8 cellular contexts compared by ENCODE assay signal in the genomic region with DNA sequence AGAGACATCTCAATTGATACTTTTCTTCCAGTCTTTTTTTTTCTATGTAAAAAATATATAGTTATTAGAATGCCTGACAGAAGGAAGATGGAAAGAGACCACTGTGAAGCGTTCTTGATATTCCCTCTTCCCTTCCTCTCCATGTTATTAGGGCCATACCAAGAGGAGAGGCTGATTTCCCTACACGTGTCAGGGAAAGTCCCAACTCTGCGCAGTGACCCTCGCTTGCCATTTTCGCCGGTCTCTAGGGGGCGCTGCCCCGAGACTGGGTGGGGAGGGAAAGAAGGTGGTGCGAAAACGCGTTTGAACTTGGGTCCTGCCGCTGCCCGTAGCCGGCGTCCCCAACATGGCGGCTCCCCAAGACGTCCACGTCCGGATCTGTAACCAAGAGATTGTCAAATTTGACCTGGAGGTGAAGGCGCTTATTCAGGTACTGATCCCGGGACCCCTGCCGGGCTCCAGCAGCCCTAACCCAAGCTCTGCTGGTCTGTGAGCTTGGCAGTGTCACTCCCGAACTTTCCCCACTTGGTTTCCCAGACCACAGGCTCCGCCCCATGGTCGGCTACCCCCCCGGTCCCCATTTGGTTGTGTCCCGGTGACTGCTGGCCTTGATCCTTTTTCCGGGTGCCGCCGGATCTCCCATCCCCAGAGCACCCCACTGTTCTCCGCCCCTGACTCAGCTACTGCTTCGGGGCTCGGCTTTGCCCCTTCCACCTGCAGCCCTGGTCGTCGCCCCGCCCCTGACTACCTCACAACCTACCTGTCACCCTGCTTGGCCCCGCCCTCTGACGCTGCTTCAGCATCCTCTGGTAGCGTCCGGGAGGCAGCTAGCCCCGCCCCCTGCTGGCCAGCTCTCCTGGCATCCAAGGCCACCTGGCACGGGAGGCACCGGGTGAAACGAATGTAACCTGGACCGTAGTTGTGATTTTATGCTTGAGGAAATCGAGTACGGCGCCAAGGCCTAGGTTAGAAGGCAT. TPM values are rescaled to one million over a fixed set of nuclear protein-coding genes. Genes with fewer than 3 reads are reported as not detected.
A peak's percentile ranks its signal among the peaks of the same experiment; 100 is the strongest.
DNase-seq lines count a peak whose midpoint lies in the region; ATAC-seq and TF ChIP-seq lines count a peak whose summit lies in the region.

A gene with protein sequence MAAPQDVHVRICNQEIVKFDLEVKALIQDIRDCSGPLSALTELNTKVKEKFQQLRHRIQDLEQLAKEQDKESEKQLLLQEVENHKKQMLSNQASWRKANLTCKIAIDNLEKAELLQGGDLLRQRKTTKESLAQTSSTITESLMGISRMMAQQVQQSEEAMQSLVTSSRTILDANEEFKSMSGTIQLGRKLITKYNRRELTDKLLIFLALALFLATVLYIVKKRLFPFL (plus strand): TSS at position 332 of the 977 bp plus-strand sequence. CDS start 15 bp downstream, at position 347.

- DNase-seq in NB4 (ENCODE audit: low read depth) = peak; percentile 93
- DNase-seq in SK-N-MC (ENCODE audit: low read depth, low spot score) = peak; percentile 57
- DNase-seq in activated naive CD4-positive, alpha-beta T cell treated with anti-CD3 and anti-CD28 coated beads, Interleukin-2, amount 10 ng/mL, durations not matched to agents 7 days and 5 days = peak; percentile 98
- peak; percentile 94 for DNase-seq in superior temporal gyrus (ENCODE audit: extremely low spot score)

- peaks cover 20% of the 10 kb centered on the region for H3K4me1 Mint-ChIP-seq in activated naive CD4-positive, alpha-beta T cell treated with anti-CD3 and anti-CD28 coated beads, Interleukin-2, amount 10 ng/mL, durations not matched to agents 7 days and 5 days

- H3K27ac Mint-ChIP-seq in activated naive CD4-positive, alpha-beta T cell treated with anti-CD3 and anti-CD28 coated beads, Interleukin-2, amount 10 ng/mL, durations not matched to agents 7 days and 5 days = peak within 1 kb of the TSS; percentile 99

- TF ChIP-seq POLR2A in NB4 (IDR thresholded peaks at IDR 0.05; ENCODE audit: extremely low read depth, insufficient read length) (peak; percentile 64), gastroesophageal sphincter (IDR thresholded peaks at IDR 0.05) (peak in 1 of 2 donors; percentile 10)

- H3K4me3 Mint-ChIP-seq in activated naive CD4-positive, alpha-beta T cell treated with anti-CD3 and anti-CD28 coated beads, Interleukin-2, amount 10 ng/mL, durations not matched to agents 7 days and 5 days = peak within 1 kb of the TSS; percentile 100

- H3K36me3 Mint-ChIP-seq in activated naive CD4-positive, alpha-beta T cell treated with anti-CD3 and anti-CD28 coated beads, Interleukin-2, amount 10 ng/mL, durations not matched to agents 7 days and 5 days = peaks cover 15% of the 10 kb centered on the region

- CTCF ChIA-PET in activated naive CD4-positive, alpha-beta T cell treated with anti-CD3 and anti-CD28 coated beads, Interleukin-2, amount 10 ng/mL, durations not matched to agents 7 days and 5 days (lab: Charles Lee) = interaction anchor here (0.6 to 1.1 kb wide), 3 partner anchors 23 to 430 kb away, joined by 3 read pairs; no protein-coding TSS in a partner anchor

- H3K27ac ChIP-seq in SK-N-MC (peak within 1 kb of the TSS; percentile 75; the same call in 1 of the 2 replicates), gastroesophageal sphincter (peak within 1 kb of the TSS; percentile 60 to 89 (median 88)), neutrophil (peak within 1 kb of the TSS; percentile 71)

- H3K9me3 Mint-ChIP-seq in activated naive CD4-positive, alpha-beta T cell treated with anti-CD3 and anti-CD28 coated beads, Interleukin-2, amount 10 ng/mL, durations not matched to agents 7 days and 5 days = no peaks in the 10 kb centered on the region

- TF ChIP-seq EP300 in gastroesophageal sphincter (IDR thresholded peaks at IDR 0.05) = no peak

- peak; percentile 94 for TF ChIP-seq CTCF in NB4 (IDR thresholded peaks at IDR 0.05; ENCODE audit: low read depth, low read length)
- TF ChIP-seq CTCF in gastroesophageal sphincter (IDR thresholded peaks at IDR 0.05) = peak; percentile 88 to 93 (median 92)
- TF ChIP-seq CTCF in neutrophil (IDR thresholded peaks at IDR 0.05) = peak; percentile 59

- H3K4me3 ChIP-seq in GM08714 (ENCODE audit: low read length) (peak within 1 kb of the TSS; percentile 88), NB4 (ENCODE audit: low read depth, low read length) (peak within 1 kb of the TSS; percentile 91), SK-N-MC (peak within 1 kb of the TSS; percentile 100), gastroesophageal sphincter (peak within 1 kb of the TSS; percentile 85 to 87), neutrophil (ENCODE audit: low read depth in 1 of 2, low read length in 1 of 2) (peak within 1 kb of the TSS; percentile 74 to 92)

- H3K36me3 ChIP-seq in SK-N-MC (ENCODE audit: insufficient read depth, low read length) (peaks cover 23% of the 10 kb centered on the region; the same call in 1 of the 2 replicates), gastroesophageal sphincter (peaks cover 0 to 35% of the 10 kb centered on the region in 2 donors), neutrophil (no peaks in the 10 kb centered on the region)

- WGBS in gastroesophageal sphincter (ENCODE audit: low coverage in 1 of 2), 2 donors = 0% methylated on average over 23 to 26 of the region's 48 CpGs

- H3K27me3 ChIP-seq in gastroesophageal sphincter (no peaks in the 10 kb centered on the region), neutrophil (no peaks in the 10 kb centered on the region)

- H3K9me3 ChIP-seq in SK-N-MC (ENCODE audit: low read depth, low read length) (no peaks in the 10 kb centered on the region), gastroesophageal sphincter (no peaks in the 10 kb centered on the region), neutrophil (no peaks in the 10 kb centered on the region)

- H3K9ac ChIP-seq in SK-N-MC (ENCODE audit: insufficient read length) = peak within 1 kb of the TSS; percentile 95

- ATAC-seq in HG02571 (IDR thresholded peaks at IDR 0.05; ENCODE audit: unreplicated experiment) = peak; percentile 88
- ATAC-seq in gastroesophageal sphincter = peak; percentile 91

- peaks cover 9% of the 10 kb centered on the region for H3K27me3 Mint-ChIP-seq in activated naive CD4-positive, alpha-beta T cell treated with anti-CD3 and anti-CD28 coated beads, Interleukin-2, amount 10 ng/mL, durations not matched to agents 7 days and 5 days

- H3K4me1 ChIP-seq in gastroesophageal sphincter (peaks cover 0 to 11% (median 0%) of the 10 kb centered on the region in 3 donors), neutrophil (ENCODE audit: control insufficient read depth in 1 of 2, insufficient read depth in 1 of 2, low read depth in 1 of 2, low read length in 1 of 2) (peaks cover 4 to 8% of the 10 kb centered on the region in 2 experiments)

RNA-seq across cellular contexts. Expression of the gene that starts here (rescaled TPM):
- 10 to 100 TPM in 1 of 4 donors, 1 to 10 TPM in 3; 6.1 to 11.5 (median 6.8) TPM for total RNA-seq in gastroesophageal sphincter

Comparison
In these comparisons a context has a peak if more than half of its experiments do, and no peak if none do; other contexts are left out.
1. Peak in every context shown above with its lines: DNase-seq, ATAC-seq, H3K4me3 ChIP-seq and H3K27ac ChIP-seq.